8 cellular contexts compared by ENCODE assay signal in the genomic region with DNA sequence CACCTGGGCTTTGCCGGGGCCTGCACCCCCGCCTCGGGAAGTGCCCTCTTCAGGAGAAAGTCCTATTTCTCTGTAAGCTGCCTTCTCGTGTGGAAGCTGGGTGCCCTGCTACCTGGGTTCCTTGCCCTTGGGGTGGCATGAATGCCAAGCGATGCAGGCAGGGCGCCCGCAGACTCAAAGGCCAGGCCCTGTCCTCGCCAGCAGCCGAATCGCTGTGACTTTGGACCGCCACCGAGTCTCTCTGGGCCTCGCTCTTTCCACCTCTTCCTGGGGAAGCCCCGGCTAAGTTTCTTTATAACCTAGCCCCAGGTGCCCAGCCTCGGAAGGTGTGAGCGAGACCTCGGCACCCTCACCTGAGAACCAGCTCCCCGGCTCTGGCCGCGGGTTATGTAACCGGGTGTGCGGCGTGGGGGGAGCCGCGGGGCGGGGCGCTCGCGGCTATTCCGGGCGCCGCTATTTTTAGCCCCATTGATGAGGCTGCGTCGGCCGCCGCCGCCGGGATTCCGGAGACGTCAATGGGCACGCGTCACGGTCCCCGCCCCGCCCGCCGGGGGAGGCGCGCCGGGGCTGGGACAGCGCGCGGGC. TPM values are rescaled to one million over a fixed set of nuclear protein-coding genes. Genes with fewer than 3 reads are reported as not detected.
DNase-seq lines count a peak whose midpoint lies in the region; ATAC-seq lines count a peak whose summit lies in the region.

No MANE protein-coding gene starts in this region.

- H3K27me3 Mint-ChIP-seq in activated CD4-positive, alpha-beta T cell treated with anti-CD3 and anti-CD28 coated beads for 36 hours = no peaks in the 10 kb centered on the region

- H3K4me3 Mint-ChIP-seq in activated CD4-positive, alpha-beta T cell treated with anti-CD3 and anti-CD28 coated beads for 36 hours = peak overlapping the region; percentile 67

- DNase-seq in DMS53 treated with DMSO at 0.1 percent for 48 hours (lab: John Stamatoyannopoulos, UW; ENCODE audit: unreplicated experiment) = peak; percentile 50
- peak; percentile 95 for DNase-seq in H7
- DNase-seq in NCI-H1930 (lab: John Stamatoyannopoulos, UW) = peak; percentile 43 to 77
- peak; percentile 87 for DNase-seq in activated CD4-positive, alpha-beta T cell treated with anti-CD3 and anti-CD28 coated beads for 36 hours
- DNase-seq in cerebellum (ENCODE audit: low spot score) = peak; percentile 96
- DNase-seq in kidney tubule cell (ENCODE audit: low spot score) = peak; percentile 76
- DNase-seq in stimulated activated CD4-positive, alpha-beta T cell treated with anti-CD3 and anti-CD28 coated beads, Interleukin-1b, Interleukin-23, amount 100 ng/mL, for 24 hours (ENCODE audit: low read depth in 4 of 4, low spot score in 1 of 4) = peak in 3 of 4 experiments; percentile 61 to 68 (median 62)

- no peaks in the 10 kb centered on the region for H3K36me3 Mint-ChIP-seq in activated CD4-positive, alpha-beta T cell treated with anti-CD3 and anti-CD28 coated beads for 36 hours (ENCODE audit: low read depth)

- intact Hi-C loops in activated CD4-positive, alpha-beta T cell treated with anti-CD3 and anti-CD28 coated beads for 36 hours (cut with DNase I, micrococcal nuclease) = loop anchor here in 1 of 2 experiments (1.0 to 10.0 kb wide), 4 partner anchors 11 to 968 kb away; partner anchors contain the start of genes ATG101, EIF4B and NR4A1

- no peaks in the 10 kb centered on the region for H3K36me3 ChIP-seq in H7 (replicated peaks; ENCODE audit: control insufficient read depth, insufficient read depth, low read length)

- CTCF ChIA-PET in activated CD4-positive, alpha-beta T cell treated with anti-CD3 and anti-CD28 coated beads for 36 hours (lab: Charles Lee) = interaction anchor here (0.7 to 11.0 kb wide), 4 partner anchors 13 to 86 kb away, joined by 3 to 124 read pairs (median 4); no protein-coding TSS in a partner anchor

- H3K27me3 ChIP-seq in H7 (ENCODE audit: control insufficient read depth, insufficient read depth, low read length) = peaks cover 36% of the 10 kb centered on the region

- POLR2A ChIA-PET in activated CD4-positive, alpha-beta T cell treated with anti-CD3 and anti-CD28 coated beads for 36 hours (lab: Charles Lee) = interaction anchor here (0.6 to 1.6 kb wide), 2 partner anchors 11 to 14 kb away, joined by 3 to 4 read pairs; no protein-coding TSS in a partner anchor

- H3K4me3 ChIP-seq in H7 (ENCODE audit: insufficient read depth, low read depth, low read length) = peak overlapping the region; percentile 44

- peak; percentile 40 for ATAC-seq in activated CD4-positive, alpha-beta T cell treated with anti-CD3 and anti-CD28 coated beads for 36 hours
- no peak for ATAC-seq in GM18870 (IDR thresholded peaks at IDR 0.05; ENCODE audit: unreplicated experiment)

- H3K4me1 Mint-ChIP-seq in activated CD4-positive, alpha-beta T cell treated with anti-CD3 and anti-CD28 coated beads for 36 hours = peaks cover 74% of the 10 kb centered on the region

- no peaks in the 10 kb centered on the region for H3K9me3 Mint-ChIP-seq in activated CD4-positive, alpha-beta T cell treated with anti-CD3 and anti-CD28 coated beads for 36 hours (ENCODE audit: low read depth)

- H3K27ac Mint-ChIP-seq in activated CD4-positive, alpha-beta T cell treated with anti-CD3 and anti-CD28 coated beads for 36 hours = no peak overlapping the region

RNA-seq across cellular contexts. Expression of gene NR4A1, which starts 14.6 kb away (rescaled TPM):
- total RNA-seq in H7 (2014; rRNA removed; shearing (Covaris generic)) = 11.8 and 29.6 TPM in 2 replicates
- 10 to 100 TPM; 69.4 to 72.8 TPM for total RNA-seq in activated CD4-positive, alpha-beta T cell treated with anti-CD3 and anti-CD28 coated beads for 36 hours
- total RNA-seq in cerebellum = 2.4 TPM

RNA-seq across cellular contexts. Expression of gene TAMALIN, which starts 29.9 kb away (rescaled TPM):
- 2.2 and 3.6 TPM in 2 replicates for total RNA-seq in H7 (2014; rRNA removed; shearing (Covaris generic))
- total RNA-seq in activated CD4-positive, alpha-beta T cell treated with anti-CD3 and anti-CD28 coated beads for 36 hours = 10 to 100 TPM in 1 of 2 experiments, 1 to 10 TPM in 1; 6.4 to 11.5 TPM
- 5.4 TPM for total RNA-seq in cerebellum

RNA-seq across cellular contexts. Expression of gene ATG101, which starts 33.1 kb away (rescaled TPM):
- 67.3 and 75.7 TPM in 2 replicates for total RNA-seq in H7 (2014; rRNA removed; shearing (Covaris generic))
- total RNA-seq in activated CD4-positive, alpha-beta T cell treated with anti-CD3 and anti-CD28 coated beads for 36 hours = 10 to 100 TPM; 24.0 to 30.7 TPM
- 12.8 TPM for total RNA-seq in cerebellum

RNA-seq across cellular contexts. Expression of gene SMIM41, which starts 42.8 kb away (rescaled TPM):
- total RNA-seq in H7 (2014; rRNA removed; shearing (Covaris generic)) = not detected in 2 replicates
- total RNA-seq in activated CD4-positive, alpha-beta T cell treated with anti-CD3 and anti-CD28 coated beads for 36 hours = not detected
- 0.18 TPM for total RNA-seq in cerebellum
